1 cellular context compared by ENCODE assay signal in genomic region chr20:36050436-36051317, GRCh38.
TF ChIP-seq lines count a peak whose summit lies in the region.

No MANE protein-coding gene starts in this region.

TF ChIP-seq in K562, 482 proteins besides CTCF, POLR2A, EP300 and RAD21 (continued from another document and continues in another):
- peak in 1 of 2 experiments; percentile 59; a peak in 1 of 4 replicates for TF ChIP-seq ZNF318 (IDR thresholded peaks at IDR 0.05; ENCODE audit: borderline replicate concordance in 1 of 2, low read depth in 1 of 2)
- 0 out of 2 replicates have a peak, but pooled peaks have one; percentile 56 for TF ChIP-seq ZBTB49 (CRISPR knock-in tag; IDR thresholded peaks at IDR 0.05; ENCODE audit: borderline replicate concordance)
- no peak for TF ChIP-seq ZNF507 (tag; conservative IDR thresholded peaks at IDR 0.05)
- no peak for TF ChIP-seq ZNF57 (CRISPR knock-in tag; IDR thresholded peaks at IDR 0.05)
- TF ChIP-seq ZC3H11A (IDR thresholded peaks at IDR 0.05; ENCODE audit: low read depth, low read length), result peak; percentile 95
- TF ChIP-seq PHB (CRISPR knock-in tag; IDR thresholded peaks at IDR 0.05), result no peak
- no peak for TF ChIP-seq BACH1 (tag; IDR thresholded peaks at IDR 0.05)
- no peak; the same call in 1 of the 2 replicates for TF ChIP-seq FOXP4 (CRISPR knock-in tag; IDR thresholded peaks at IDR 0.05; ENCODE audit: borderline replicate concordance)
- TF ChIP-seq CBFA2T3 (IDR thresholded peaks at IDR 0.05), result peak; percentile 6; the same call in 1 of the 2 replicates
- no peak for TF ChIP-seq SLC30A9 (CRISPR knock-in tag; IDR thresholded peaks at IDR 0.05)
- peak in 1 of 2 experiments; percentile 85; a peak in 2 of 4 replicates for TF ChIP-seq ZMIZ1 (IDR thresholded peaks at IDR 0.05; ENCODE audit: low read depth in 2 of 2, low read length in 2 of 2)
- TF ChIP-seq RHOXF2B (CRISPR knock-in tag; conservative IDR thresholded peaks at IDR 0.05), result no peak
- TF ChIP-seq E4F1 (CRISPR knock-in tag; IDR thresholded peaks at IDR 0.05; ENCODE audit: borderline replicate concordance), result no peak
- TF ChIP-seq SRSF1 (IDR thresholded peaks at IDR 0.05; ENCODE audit: low read depth, low read length), result peak; percentile 87; the same call in 1 of the 2 replicates
- no peak for TF ChIP-seq ZNF830 (CRISPR knock-in tag; IDR thresholded peaks at IDR 0.05)
- TF ChIP-seq KAT8 (IDR thresholded peaks at IDR 0.05; ENCODE audit: low read depth), result no peak
- TF ChIP-seq TAF15 (IDR thresholded peaks at IDR 0.05; ENCODE audit: low read depth, low read length), result no peak
- TF ChIP-seq NFIX (CRISPR knock-in tag; IDR thresholded peaks at IDR 0.05; ENCODE audit: low read depth), result no peak
- TF ChIP-seq RBBP5 (IDR thresholded peaks at IDR 0.05; ENCODE audit: borderline replicate concordance, insufficient read depth, low read length, poor library complexity, severe bottlenecking), result no peak
- peak; percentile 99 for TF ChIP-seq TAF1 (IDR thresholded peaks at IDR 0.05; ENCODE audit: control insufficient read depth, extremely low read depth, insufficient read depth, low read length, severe bottlenecking)
